Comparison of ENCODE assay signal across 26 cellular contexts in the genomic region with DNA sequence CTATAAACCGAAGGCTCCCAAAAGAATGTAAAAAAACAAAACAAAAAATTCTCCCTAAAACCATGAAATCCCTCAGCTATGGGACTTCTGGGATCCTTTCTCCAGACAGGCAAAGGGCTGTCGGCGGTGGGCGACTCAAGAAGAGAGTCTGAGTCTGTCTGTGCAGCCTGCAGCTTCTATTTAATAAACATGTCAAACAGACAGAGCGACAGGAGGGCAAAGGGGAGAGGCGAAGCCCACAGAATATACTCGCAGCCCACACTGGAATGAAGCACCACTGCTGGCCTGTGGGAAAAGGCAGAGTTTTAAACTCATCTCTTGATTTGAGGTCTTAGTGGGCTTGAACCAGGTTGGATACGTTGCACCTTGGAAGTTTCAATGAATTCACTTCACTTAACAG. TPM values are rescaled to one million over a fixed set of nuclear protein-coding genes. Genes with fewer than 3 reads are reported as not detected.
DNase-seq lines count a peak whose midpoint lies in the region; ATAC-seq and TF ChIP-seq lines count a peak whose summit lies in the region.
"Had no signal": no experiment of that assay in that cellular context is flagged by ENCODE, and none has a peak within 500 bp of the region (broad histone marks: within the 10 kb centered on the region; RNA-seq: fewer than 3 reads in every experiment).

No MANE protein-coding gene starts in this region.

- H3K79me1 ChIP-seq in mesendoderm (ENCODE audit: low read length), result no peaks in the 10 kb centered on the region

- no peak overlapping the region for H3K4ac ChIP-seq in mesendoderm (ENCODE audit: low read depth, low read length)

- no peaks in the 10 kb centered on the region for H3K9me3 ChIP-seq in HUES48 (ENCODE audit: control insufficient read depth, insufficient read depth, low read length)
- H3K9me3 ChIP-seq: A549; BLaER1 treated with 17β-estradiol and CSF1 and Interleukin-3, amounts not matched to agents 10 nM and 100 nM; HAP-1 had no signal

- no peaks in the 10 kb centered on the region for H3K27me3 ChIP-seq in HUES48 (ENCODE audit: control insufficient read depth, insufficient read depth, low read length)
- no peaks in the 10 kb centered on the region for H3K27me3 ChIP-seq in mesendoderm (ENCODE audit: insufficient read depth, low read length, poor library complexity)
- H3K27me3 ChIP-seq: BLaER1 treated with 17β-estradiol and CSF1 and Interleukin-3, amounts not matched to agents 10 nM and 100 nM had no signal

- DNase-seq in ecto neural progenitor cell (ENCODE audit: low spot score) (peak; percentile 51), mesendoderm (peak; percentile 4), type B pancreatic cell (ENCODE audit: extremely low spot score, unreplicated experiment) (no peak), RKO (ENCODE audit: low spot score) (no peak)
- DNase-seq: AML-193; CD4-positive, alpha-beta T cell; DMS53; GOT3; NCI-H1048; NCI-H1417; NCI-H1694; NCI-H2029 treated with DMSO at 0.1 percent for 48 hours; NCI-H446 treated with DMSO at 0.1 percent for 48 hours; NCI-H526; NCI-H82; NK-92 treated with Interleukin-12 subunit alpha and Interleukin-12 subunit beta, amount 100 ng/mL, for 24 hours; SHP77 had no signal

- H3K4me2 ChIP-seq in mesendoderm (ENCODE audit: low read length), result no peak overlapping the region
- H3K4me2 ChIP-seq: A549; BLaER1 treated with 17β-estradiol and CSF1 and Interleukin-3, amounts not matched to agents 10 nM and 100 nM had no signal

- H3K4me1 ChIP-seq in HUES48 (ENCODE audit: control insufficient read depth, insufficient read depth, low read length) (peaks cover 4% of the 10 kb centered on the region; the same call in 1 of the 2 replicates), mesendoderm (ENCODE audit: control insufficient read depth, low read depth, low read length) (peaks cover 3% of the 10 kb centered on the region)
- H3K4me1 ChIP-seq: A549; BLaER1 treated with 17β-estradiol and CSF1 and Interleukin-3, amounts not matched to agents 10 nM and 100 nM; HAP-1 had no signal

- H2BK15ac ChIP-seq in mesendoderm (replicated peaks; ENCODE audit: low read depth), result no peak overlapping the region

- ATAC-seq in HG02885 (IDR thresholded peaks at IDR 0.05; ENCODE audit: poor library complexity, unreplicated experiment), result no peak
- ATAC-seq in HG02623 (IDR thresholded peaks at IDR 0.05; ENCODE audit: unreplicated experiment), result no peak
- ATAC-seq: A549 had no signal

- H3K36me3 ChIP-seq in HUES48 (ENCODE audit: control insufficient read depth, insufficient read depth, low read length) (no peaks in the 10 kb centered on the region), mesendoderm (ENCODE audit: control insufficient read depth, insufficient read depth, low read length) (no peaks in the 10 kb centered on the region)
- H3K36me3 ChIP-seq: HAP-1 had no signal

- no peak overlapping the region for H2BK5ac ChIP-seq in mesendoderm (ENCODE audit: low read length)

- H4K8ac ChIP-seq in mesendoderm (ENCODE audit: low read depth, low read length), result no peak overlapping the region

- no peak overlapping the region for H2AK5ac ChIP-seq in mesendoderm (ENCODE audit: low read length)

- H3K18ac ChIP-seq in mesendoderm (ENCODE audit: low read length), result no peak overlapping the region

- no peak for TF ChIP-seq CTCF in type B pancreatic cell (conservative IDR thresholded peaks at IDR 0.05)

- WGBS in mesendoderm (ENCODE audit: extremely low coverage, insufficient coverage, low lambda C conversion rate), result no CpG with 5 or more reads among the region's 8 CpGs

- H3K9me3 Mint-ChIP-seq in type B pancreatic cell, result no peaks in the 10 kb centered on the region
- H3K9me3 Mint-ChIP-seq: CD4-positive, alpha-beta T cell had no signal

- peak overlapping the region; percentile 40 for H3K56ac ChIP-seq in mesendoderm (ENCODE audit: low read length)

- H3K27ac ChIP-seq in HUES48 (ENCODE audit: low read depth, low read length) (peak overlapping the region; percentile 34), mesendoderm (ENCODE audit: low read depth, low read length) (no peak overlapping the region)
- H3K27ac ChIP-seq: A549; BLaER1 treated with 17β-estradiol and CSF1 and Interleukin-3, amounts not matched to agents 10 nM and 100 nM; RWPE1; SK-N-MC had no signal

- H3K23ac ChIP-seq in mesendoderm (ENCODE audit: low read length), result no peak overlapping the region

- H3K36me3 Mint-ChIP-seq in type B pancreatic cell, result peaks cover 12% of the 10 kb centered on the region

- H3K9ac ChIP-seq in HUES48 (ENCODE audit: low read depth, low read length) (no peak overlapping the region), mesendoderm (ENCODE audit: low read length) (no peak overlapping the region)
- H3K9ac ChIP-seq: BLaER1 treated with 17β-estradiol and CSF1 and Interleukin-3, amounts not matched to agents 10 nM and 100 nM had no signal

- peak overlapping the region; percentile 46 for H3K4me3 Mint-ChIP-seq in type B pancreatic cell
- H3K4me3 Mint-ChIP-seq: CD4-positive, alpha-beta T cell; IgD-negative memory B cell had no signal

- no peaks in the 10 kb centered on the region for H3K79me2 ChIP-seq in mesendoderm (ENCODE audit: control insufficient read depth, insufficient read depth, low read length)

- no peak overlapping the region for H4K5ac ChIP-seq in mesendoderm (ENCODE audit: low read length)

- no peak overlapping the region for H3K4me3 ChIP-seq in HUES48 (ENCODE audit: low read depth, low read length)
- no peak overlapping the region for H3K4me3 ChIP-seq in mesendoderm (ENCODE audit: low read length)
- H3K4me3 ChIP-seq: A549; BLaER1 treated with 17β-estradiol and CSF1 and Interleukin-3, amounts not matched to agents 10 nM and 100 nM; HAP-1; SK-N-MC had no signal

- H2BK120ac ChIP-seq in mesendoderm (ENCODE audit: low read depth, low read length), result no peak overlapping the region

- H3K4me1 Mint-ChIP-seq in type B pancreatic cell (ENCODE audit: unreplicated experiment), result peaks cover 11% of the 10 kb centered on the region
- H3K4me1 Mint-ChIP-seq: IgD-negative memory B cell had no signal

- H3K27ac Mint-ChIP-seq in type B pancreatic cell, result peak overlapping the region; percentile 17
- H3K27ac Mint-ChIP-seq: CD4-positive, alpha-beta T cell; IgD-negative memory B cell had no signal

- H3K27me3 Mint-ChIP-seq in type B pancreatic cell, result no peaks in the 10 kb centered on the region
- H3K27me3 Mint-ChIP-seq: CD4-positive, alpha-beta T cell; IgD-negative memory B cell had no signal

RNA-seq across cellular contexts. Expression of a gene that starts 40.2 kb away (rescaled TPM):
- polyA plus RNA-seq in mesendoderm (2013, experiment 1 of 2), result 0.49 TPM
- 0.41 TPM for polyA plus RNA-seq in mesendoderm (2013, experiment 2 of 2)
- total RNA-seq in type B pancreatic cell (ENCODE audit: low replicate concordance), result 1.2 and 4.5 TPM in 2 replicates
- total RNA-seq: CD4-positive, alpha-beta T cell had no signal

Comparison
In these comparisons a context has a peak if more than half of its experiments do, and no peak if none do; other contexts are left out.
1. DNase-seq: peak in ecto neural progenitor cell (single experiment) and mesendoderm (single experiment); none in type B pancreatic cell (single experiment) and RKO (single experiment).